ENCODE assay signal across 8 cellular contexts in genomic region chr17:81712468-81713003, GRCh38. TPM values are rescaled to one million over a fixed set of nuclear protein-coding genes. Genes with fewer than 3 reads are reported as not detected.
A peak's percentile ranks its signal among the peaks of the same experiment; 100 is the strongest.
DNase-seq lines count a peak whose midpoint lies in the region; ATAC-seq and TF ChIP-seq lines count a peak whose summit lies in the region.

No MANE protein-coding gene starts in this region.

- ATAC-seq in HG03135 (IDR thresholded peaks at IDR 0.05; ENCODE audit: unreplicated experiment) (peak; percentile 28), T-helper 17 cell (peak; percentile 22)

- peak overlapping the region; percentile 87 for H3K4me3 Mint-ChIP-seq in T-helper 17 cell

- H3K4me1 ChIP-seq in osteoblast (ENCODE audit: insufficient read depth, low read length) = peaks cover 27% of the 10 kb centered on the region

- peaks cover 3% of the 10 kb centered on the region for H3K79me2 ChIP-seq in osteoblast (ENCODE audit: insufficient read depth, low read length)

- H3K27me3 ChIP-seq in GM06990 (replicated peaks; ENCODE audit: control insufficient read depth, insufficient read depth, low read length) (no peaks in the 10 kb centered on the region), osteoblast (ENCODE audit: insufficient read depth, low read length) (no peaks in the 10 kb centered on the region)

- H2AFZ ChIP-seq in osteoblast (ENCODE audit: low read length) = peak overlapping the region; percentile 35

- H3K27ac Mint-ChIP-seq in T-helper 17 cell = no peak overlapping the region

- H3K36me3 ChIP-seq in GM06990 (ENCODE audit: control insufficient read depth, insufficient read depth, low read length) (peaks cover 15% of the 10 kb centered on the region), osteoblast (ENCODE audit: insufficient read depth, low read length) (peaks cover 10% of the 10 kb centered on the region)

- peak; percentile 72 for DNase-seq in 8988T
- DNase-seq in GM06990 (ENCODE audit: extremely low read depth, insufficient read length) = no peak
- DNase-seq in T-helper 17 cell = no peak
- DNase-seq in fibroblast of villous mesenchyme (ENCODE audit: low read depth) = no peak
- DNase-seq in osteoblast (ENCODE audit: insufficient read length, low spot score, missing footprints) = peak; percentile 99
- no peak for DNase-seq in SKM-1 treated with dmso at 0.1 percent for 144 hours (lab: John Stamatoyannopoulos, UW; ENCODE audit: unreplicated experiment)
- no peak for DNase-seq in NCI-H1048 (lab: John Stamatoyannopoulos, UW)

- TF ChIP-seq CTCF in GM06990 (IDR thresholded peaks at IDR 0.05; ENCODE audit: insufficient read depth, low read length, poor library complexity, severe bottlenecking) = no peak
- peak; percentile 2 for TF ChIP-seq CTCF in fibroblast of villous mesenchyme (IDR thresholded peaks at IDR 0.05; ENCODE audit: insufficient read depth, low read depth, low read length)
- TF ChIP-seq CTCF in osteoblast (IDR thresholded peaks at IDR 0.05; ENCODE audit: extremely low read depth, low read depth, low read length) = no peak

- H3K4me2 ChIP-seq in osteoblast (ENCODE audit: insufficient read depth, low read length) = peak overlapping the region; percentile 87

- peak overlapping the region; percentile 77 for H3K4me3 ChIP-seq in GM06990 (replicated peaks; ENCODE audit: low read depth, low read length)
- H3K4me3 ChIP-seq in fibroblast of villous mesenchyme (ENCODE audit: low read depth, low read length) = peak overlapping the region; percentile 66
- H3K4me3 ChIP-seq in osteoblast (ENCODE audit: insufficient read depth, low read length) = peak overlapping the region; percentile 77

- no peaks in the 10 kb centered on the region for H3K36me3 Mint-ChIP-seq in T-helper 17 cell (ENCODE audit: low read depth)

- H3K4me1 Mint-ChIP-seq in T-helper 17 cell = peaks cover 8% of the 10 kb centered on the region

- H4K20me1 ChIP-seq in osteoblast (ENCODE audit: insufficient read depth, low read length) = peaks cover 10% of the 10 kb centered on the region

- H3K27ac ChIP-seq in osteoblast (ENCODE audit: low read depth, low read length) = no peak overlapping the region

- H3K9me3 ChIP-seq in T-helper 17 cell (ENCODE audit: control insufficient read depth, low read length, poor library complexity, severe bottlenecking) (no peaks in the 10 kb centered on the region), osteoblast (ENCODE audit: low read depth, low read length) (no peaks in the 10 kb centered on the region)

- H3K27me3 Mint-ChIP-seq in T-helper 17 cell = no peaks in the 10 kb centered on the region

RNA-seq across cellular contexts. Expression of gene SLC25A10, which starts 0.5 kb away (rescaled TPM):
- total RNA-seq in T-helper 17 cell = 1 to 10 TPM; 3.4 TPM
- total RNA-seq in fibroblast of villous mesenchyme = 13.8 and 14.2 TPM in 2 replicates
- 7.6 and 8.3 TPM in 2 replicates for total RNA-seq in osteoblast

RNA-seq across cellular contexts. Expression of gene MRPL12, which starts 9.4 kb away (rescaled TPM):
- total RNA-seq in T-helper 17 cell = 10 to 100 TPM; 21.4 to 21.8 TPM
- total RNA-seq in fibroblast of villous mesenchyme = 12.1 and 12.6 TPM in 2 replicates
- total RNA-seq in osteoblast = 6.2 and 8.8 TPM in 2 replicates

RNA-seq across cellular contexts. Expression of gene HGS, which starts 28.7 kb away (rescaled TPM):
- total RNA-seq in T-helper 17 cell = 100 to 1,000 TPM; 111 to 121 TPM
- 75.1 and 94.4 TPM in 2 replicates for total RNA-seq in fibroblast of villous mesenchyme
- total RNA-seq in osteoblast = 100 and 110 TPM in 2 replicates

RNA-seq across cellular contexts. Expression of gene ARL16, which starts 28.9 kb away (rescaled TPM):
- 10 to 100 TPM; 10.5 to 34.0 TPM for total RNA-seq in T-helper 17 cell
- 22.9 and 27.4 TPM in 2 replicates for total RNA-seq in fibroblast of villous mesenchyme
- total RNA-seq in osteoblast = 24.5 and 26.1 TPM in 2 replicates

RNA-seq across cellular contexts. Expression of gene CCDC137, which starts 46.0 kb away (rescaled TPM):
- total RNA-seq in T-helper 17 cell = 10 to 100 TPM; 15.0 to 18.4 TPM
- total RNA-seq in fibroblast of villous mesenchyme = 7.8 and 10.0 TPM in 2 replicates
- total RNA-seq in osteoblast = 4.7 and 5.6 TPM in 2 replicates

Comparison
In these comparisons a context has a peak if more than half of its experiments do, and no peak if none do; other contexts are left out.
1. DNase-seq: peak in 8988T (single experiment) and osteoblast (single experiment); none in GM06990 (single experiment), T-helper 17 cell (0 of 3), fibroblast of villous mesenchyme (single experiment), SKM-1 treated with dmso at 0.1 percent for 144 hours (single experiment) and NCI-H1048 (single experiment).
2. Peak in every context shown above with its lines, with median percentiles within 50 percentile points of each other: H3K4me3 ChIP-seq.